In the genomic region with DNA sequence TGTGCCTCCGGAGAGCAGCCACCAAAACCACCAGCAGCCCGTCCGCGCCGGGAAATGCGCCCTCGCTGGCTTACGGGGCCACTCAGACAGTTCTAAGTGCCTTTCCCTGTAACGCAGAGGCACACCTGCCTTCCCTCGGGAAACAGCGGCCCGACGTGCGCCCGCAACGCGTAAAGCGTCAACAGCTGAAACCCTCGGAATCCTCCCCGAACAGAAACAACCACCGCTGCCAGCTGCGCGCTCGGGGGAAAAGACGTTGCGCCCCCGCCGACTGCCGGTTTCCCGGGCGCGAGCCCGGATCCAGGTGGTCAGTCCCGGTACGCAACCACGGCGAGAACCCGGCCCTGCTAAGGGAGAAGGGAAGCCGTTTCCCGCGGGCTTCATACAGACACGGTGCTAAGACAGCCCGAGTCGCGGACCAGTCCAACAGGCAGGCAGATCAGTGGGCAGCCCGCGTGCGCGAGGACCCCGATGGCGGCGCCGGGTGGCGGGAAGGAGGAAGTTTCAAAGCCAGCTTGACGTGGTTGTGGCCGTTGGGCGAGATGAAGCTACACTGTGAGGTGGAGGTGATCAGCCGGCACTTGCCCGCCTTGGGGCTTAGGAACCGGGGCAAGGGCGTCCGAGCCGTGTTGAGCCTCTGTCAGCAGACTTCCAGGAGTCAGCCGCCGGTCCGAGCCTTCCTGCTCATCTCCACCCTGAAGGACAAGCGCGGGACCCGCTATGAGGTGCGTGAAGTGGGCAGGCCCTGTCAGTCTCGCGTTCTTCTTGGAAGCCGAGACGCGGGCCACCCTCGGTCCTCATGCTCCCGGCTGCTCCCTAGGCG, we compare ENCODE assay signal across 1 cellular context.
A peak's percentile ranks its signal among the peaks of the same experiment; 100 is the strongest.
TF ChIP-seq lines count a peak whose summit lies in the region.

TSS of gene LRR1 (plus strand) at position 462 of the 823 bp plus-strand sequence. CDS start at position 543, 81 bp downstream.

TF ChIP-seq in HepG2, 621 proteins besides CTCF, POLR2A, EP300 and RAD21 (continued from another document and continues in another):
- TF ChIP-seq, protein P1, sequence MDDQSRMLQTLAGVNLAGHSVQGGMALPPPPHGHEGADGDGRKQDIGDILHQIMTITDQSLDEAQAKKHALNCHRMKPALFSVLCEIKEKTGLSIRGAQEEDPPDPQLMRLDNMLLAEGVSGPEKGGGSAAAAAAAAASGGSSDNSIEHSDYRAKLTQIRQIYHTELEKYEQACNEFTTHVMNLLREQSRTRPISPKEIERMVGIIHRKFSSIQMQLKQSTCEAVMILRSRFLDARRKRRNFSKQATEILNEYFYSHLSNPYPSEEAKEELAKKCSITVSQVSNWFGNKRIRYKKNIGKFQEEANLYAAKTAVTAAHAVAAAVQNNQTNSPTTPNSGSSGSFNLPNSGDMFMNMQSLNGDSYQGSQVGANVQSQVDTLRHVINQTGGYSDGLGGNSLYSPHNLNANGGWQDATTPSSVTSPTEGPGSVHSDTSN (CRISPR knock-in tag; IDR thresholded peaks at IDR 0.05; ENCODE audit: borderline replicate concordance) = peak; percentile 74; the same call in 1 of the 2 replicates
- no peak for TF ChIP-seq ZNF546 (CRISPR knock-in tag; conservative IDR thresholded peaks at IDR 0.05)
- no peak for TF ChIP-seq KLF12 (CRISPR knock-in tag; IDR thresholded peaks at IDR 0.05; ENCODE audit: borderline replicate concordance)
- peak; percentile 83; the same call in 1 of the 2 replicates for TF ChIP-seq FOXM1 (CRISPR knock-in tag; IDR thresholded peaks at IDR 0.05)
- TF ChIP-seq TAF1 (CRISPR knock-in tag; IDR thresholded peaks at IDR 0.05) = peak; percentile 95
- TF ChIP-seq KDM6A (CRISPR knock-in tag; IDR thresholded peaks at IDR 0.05; ENCODE audit: low read depth) = no peak
- TF ChIP-seq ZNF350 (CRISPR knock-in tag; IDR thresholded peaks at IDR 0.05; ENCODE audit: borderline replicate concordance, low read depth) = peak; percentile 89; the same call in 1 of the 2 replicates
- TF ChIP-seq PHF8 (CRISPR knock-in tag; IDR thresholded peaks at IDR 0.05) = peak; percentile 82
- TF ChIP-seq ZNF652 (CRISPR knock-in tag; IDR thresholded peaks at IDR 0.05; ENCODE audit: borderline replicate concordance, low read depth) = no peak
- TF ChIP-seq HHEX (CRISPR knock-in tag; IDR thresholded peaks at IDR 0.05) = no peak
- TF ChIP-seq ZNF552 (CRISPR knock-in tag; IDR thresholded peaks at IDR 0.05; ENCODE audit: borderline replicate concordance) = peak; percentile 82; the same call in 1 of the 2 replicates
- TF ChIP-seq ZNF138 (CRISPR knock-in tag; IDR thresholded peaks at IDR 0.05; ENCODE audit: low read depth) = peak; percentile 22
- TF ChIP-seq ZNF30 (CRISPR knock-in tag; IDR thresholded peaks at IDR 0.05) = no peak; the same call in none of the 2 replicates
- TF ChIP-seq KDM1A (CRISPR knock-in tag; IDR thresholded peaks at IDR 0.05) = no peak
- TF ChIP-seq SATB2 (CRISPR knock-in tag; IDR thresholded peaks at IDR 0.05) = peak; percentile 53; the same call in 1 of the 2 replicates
- no peak; the same call in 1 of the 2 replicates for TF ChIP-seq ZBTB7B (CRISPR knock-in tag; IDR thresholded peaks at IDR 0.05)
- TF ChIP-seq ZNF841 (CRISPR knock-in tag; IDR thresholded peaks at IDR 0.05; ENCODE audit: borderline replicate concordance) = peak; percentile 60; the same call in 1 of the 2 replicates
- peak; percentile 61 for TF ChIP-seq ISL2 (CRISPR knock-in tag; IDR thresholded peaks at IDR 0.05)
- no peak for TF ChIP-seq ZHX2 (IDR thresholded peaks at IDR 0.05; ENCODE audit: low read depth)
- TF ChIP-seq ZHX2 (CRISPR knock-in tag; IDR thresholded peaks at IDR 0.05; ENCODE audit: borderline replicate concordance) = peak; percentile 91; the same call in 1 of the 2 replicates
- TF ChIP-seq ZNF800 (CRISPR knock-in tag; IDR thresholded peaks at IDR 0.05) = peak; percentile 93
- peak; percentile 43; the same call in 1 of the 2 replicates for TF ChIP-seq ZNF792 (CRISPR knock-in tag; IDR thresholded peaks at IDR 0.05)
- no peak for TF ChIP-seq ZNF496 (CRISPR knock-in tag; IDR thresholded peaks at IDR 0.05; ENCODE audit: insufficient replicate concordance)
- TF ChIP-seq EZH2 (conservative IDR thresholded peaks at IDR 0.05; ENCODE audit: low read depth, low read length) = no peak
- peak; percentile 96 for TF ChIP-seq ZNF687 (CRISPR knock-in tag; IDR thresholded peaks at IDR 0.05)
- TF ChIP-seq ATM (IDR thresholded peaks at IDR 0.05; ENCODE audit: borderline replicate concordance) = no peak
- TF ChIP-seq, protein P2, sequence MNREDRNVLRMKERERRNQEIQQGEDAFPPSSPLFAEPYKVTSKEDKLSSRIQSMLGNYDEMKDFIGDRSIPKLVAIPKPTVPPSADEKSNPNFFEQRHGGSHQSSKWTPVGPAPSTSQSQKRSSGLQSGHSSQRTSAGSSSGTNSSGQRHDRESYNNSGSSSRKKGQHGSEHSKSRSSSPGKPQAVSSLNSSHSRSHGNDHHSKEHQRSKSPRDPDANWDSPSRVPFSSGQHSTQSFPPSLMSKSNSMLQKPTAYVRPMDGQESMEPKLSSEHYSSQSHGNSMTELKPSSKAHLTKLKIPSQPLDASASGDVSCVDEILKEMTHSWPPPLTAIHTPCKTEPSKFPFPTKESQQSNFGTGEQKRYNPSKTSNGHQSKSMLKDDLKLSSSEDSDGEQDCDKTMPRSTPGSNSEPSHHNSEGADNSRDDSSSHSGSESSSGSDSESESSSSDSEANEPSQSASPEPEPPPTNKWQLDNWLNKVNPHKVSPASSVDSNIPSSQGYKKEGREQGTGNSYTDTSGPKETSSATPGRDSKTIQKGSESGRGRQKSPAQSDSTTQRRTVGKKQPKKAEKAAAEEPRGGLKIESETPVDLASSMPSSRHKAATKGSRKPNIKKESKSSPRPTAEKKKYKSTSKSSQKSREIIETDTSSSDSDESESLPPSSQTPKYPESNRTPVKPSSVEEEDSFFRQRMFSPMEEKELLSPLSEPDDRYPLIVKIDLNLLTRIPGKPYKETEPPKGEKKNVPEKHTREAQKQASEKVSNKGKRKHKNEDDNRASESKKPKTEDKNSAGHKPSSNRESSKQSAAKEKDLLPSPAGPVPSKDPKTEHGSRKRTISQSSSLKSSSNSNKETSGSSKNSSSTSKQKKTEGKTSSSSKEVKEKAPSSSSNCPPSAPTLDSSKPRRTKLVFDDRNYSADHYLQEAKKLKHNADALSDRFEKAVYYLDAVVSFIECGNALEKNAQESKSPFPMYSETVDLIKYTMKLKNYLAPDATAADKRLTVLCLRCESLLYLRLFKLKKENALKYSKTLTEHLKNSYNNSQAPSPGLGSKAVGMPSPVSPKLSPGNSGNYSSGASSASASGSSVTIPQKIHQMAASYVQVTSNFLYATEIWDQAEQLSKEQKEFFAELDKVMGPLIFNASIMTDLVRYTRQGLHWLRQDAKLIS (CRISPR knock-in tag; IDR thresholded peaks at IDR 0.05) = peak; percentile 33
- TF ChIP-seq TRAFD1 (CRISPR knock-in tag; IDR thresholded peaks at IDR 0.05; ENCODE audit: borderline replicate concordance) = no peak; the same call in 1 of the 2 replicates
- TF ChIP-seq ZHX1 (CRISPR knock-in tag; IDR thresholded peaks at IDR 0.05; ENCODE audit: low read depth) = 0 out of 2 replicates have a peak, but pooled peaks have one; percentile 32
